ENCODE assay signal across 8 cellular contexts in the genomic region with DNA sequence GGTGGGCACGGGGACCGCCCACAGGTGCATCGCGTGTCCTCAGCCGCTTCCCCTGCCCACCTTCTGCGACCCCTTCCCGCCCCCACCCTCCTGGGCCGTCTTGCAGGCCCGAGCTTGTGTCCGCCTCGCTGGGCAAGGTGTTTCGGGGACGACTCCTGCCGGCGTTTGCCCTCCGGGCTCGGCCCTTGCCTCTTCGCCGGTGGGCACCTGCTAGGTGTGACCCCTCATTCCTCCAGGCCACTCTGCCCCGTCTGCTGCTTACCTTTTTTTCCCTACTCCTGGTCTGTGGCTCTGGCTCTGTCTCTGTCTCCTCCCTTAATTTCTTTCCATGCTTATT.
DNase-seq lines count a peak whose midpoint lies in the region; ATAC-seq, FAIRE-seq and TF ChIP-seq lines count a peak whose summit lies in the region.
"Not testable (repeated sequence)": the region's sequence is repeated elsewhere in the genome, so short reads cannot be mapped to it uniquely, and the experiment has no call there.

No MANE protein-coding gene starts in this region.

- not testable (repeated sequence) for TF ChIP-seq RAD21 in A549 (conservative IDR thresholded peaks at IDR 0.05 in 1 of 2, IDR thresholded peaks at IDR 0.05 in 1 of 2)

- H3K36me3 ChIP-seq in H7 (replicated peaks; ENCODE audit: control insufficient read depth, insufficient read depth, low read length); RWPE2 (ENCODE audit: low read depth); ectodermal cell (ENCODE audit: control insufficient read depth, insufficient read depth, low read length); iPS DF 6.9 (ENCODE audit: control insufficient read depth, insufficient read depth, low read length); spleen: not testable (repeated sequence)

- not testable (repeated sequence) for DNase-seq in A549 (ENCODE audit: low read depth in 1 of 2, low spot score in 1 of 2); H7; RWPE2 (ENCODE audit: low spot score); activated naive CD4-positive, alpha-beta T cell treated with anti-CD3 and anti-CD28 coated beads for 36 hours; iPS DF 6.9 (ENCODE audit: low read depth, low spot score); natural killer cell; spleen

- FAIRE-seq in A549 (lab: Jason Lieb, UNC) = not testable (repeated sequence)

- ATAC-seq in A549 = peak; percentile 6 to 20; a peak in 3 of 6 replicates
- peak; percentile 5; the same call in 2 of the 3 replicates for ATAC-seq in RWPE2 (ENCODE audit: low read depth)
- ATAC-seq in natural killer cell = not testable (repeated sequence)

- TF ChIP-seq EP300 in A549 (IDR thresholded peaks at IDR 0.05) = not testable (repeated sequence)

- H3K4me3 ChIP-seq in A549 = peak overlapping the region; percentile 98
- H3K4me3 ChIP-seq in H7 (ENCODE audit: insufficient read depth, low read depth, low read length) = peak overlapping the region; percentile 49
- H3K4me3 ChIP-seq in RWPE2 (ENCODE audit: severe bottlenecking) = peak overlapping the region; percentile 46
- H3K4me3 ChIP-seq in ectodermal cell (ENCODE audit: insufficient read depth, low read depth, low read length) = peak overlapping the region; percentile 71
- peak overlapping the region; percentile 99; the same call in 1 of the 2 replicates for H3K4me3 ChIP-seq in iPS DF 6.9 (ENCODE audit: low read length)
- peak overlapping the region; percentile 75 to 95 (median 88) for H3K4me3 ChIP-seq in spleen

- H3K4me1 Mint-ChIP-seq in activated naive CD4-positive, alpha-beta T cell treated with anti-CD3 and anti-CD28 coated beads for 36 hours (ENCODE audit: low read depth) = peaks cover 34% of the 10 kb centered on the region
- peaks cover 16 to 42% of the 10 kb centered on the region in 2 donors for H3K4me1 Mint-ChIP-seq in natural killer cell

- H3K9me3 Mint-ChIP-seq in activated naive CD4-positive, alpha-beta T cell treated with anti-CD3 and anti-CD28 coated beads for 36 hours; natural killer cell: not testable (repeated sequence)

- H3K36me3 Mint-ChIP-seq in activated naive CD4-positive, alpha-beta T cell treated with anti-CD3 and anti-CD28 coated beads for 36 hours (ENCODE audit: low read depth); natural killer cell: not testable (repeated sequence)

- not testable (repeated sequence) for H3K27me3 Mint-ChIP-seq in activated naive CD4-positive, alpha-beta T cell treated with anti-CD3 and anti-CD28 coated beads for 36 hours (ENCODE audit: low read depth); natural killer cell (ENCODE audit: low read depth in 2 of 2)

- H3K9me3 ChIP-seq in A549; RWPE2 (ENCODE audit: severe bottlenecking); ectodermal cell (ENCODE audit: control insufficient read depth, low read length); iPS DF 6.9 (ENCODE audit: control insufficient read depth, insufficient read depth, low read length); spleen: not testable (repeated sequence)

- H3K4me3 Mint-ChIP-seq in activated naive CD4-positive, alpha-beta T cell treated with anti-CD3 and anti-CD28 coated beads for 36 hours = peak overlapping the region; percentile 87
- H3K4me3 Mint-ChIP-seq in natural killer cell = peak overlapping the region; percentile 88

- 5% methylated on average over 11 of the region's 20 CpGs for WGBS in A549 (ENCODE audit: missing lambda C conversion rate)
- WGBS in ectodermal cell, 2 experiments = 2% methylated on average over 16 to 19 of the region's 20 CpGs
- WGBS in iPS DF 6.9 (ENCODE audit: insufficient coverage, insufficient read length) = no CpG with 5 or more reads among the region's 20 CpGs
- WGBS in spleen, 5 donors = 2 to 14% (median 6%) methylated on average over 6 to 20 of the region's 20 CpGs; no CpG with 5 or more reads in 1 of the 5 donors

- peaks cover 17% of the 10 kb centered on the region; the same call in 2 of the 3 replicates for H3K4me1 ChIP-seq in A549
- H3K4me1 ChIP-seq in RWPE2 (ENCODE audit: insufficient read depth, poor library complexity, severe bottlenecking); ectodermal cell (ENCODE audit: control insufficient read depth, insufficient read depth, low read length); iPS DF 6.9 (ENCODE audit: control insufficient read depth, insufficient read depth, low read length): not testable (repeated sequence)
- peaks cover 5 to 63% (median 30%) of the 10 kb centered on the region in 6 donors for H3K4me1 ChIP-seq in spleen

- intact Hi-C loops in activated naive CD4-positive, alpha-beta T cell treated with anti-CD3 and anti-CD28 coated beads for 36 hours (cut with micrococcal nuclease) = loop anchor here (5.0 kb wide), 1 partner anchor 57 kb away; no protein-coding TSS in a partner anchor
- intact Hi-C loops in natural killer cell (cut with micrococcal nuclease); spleen (cut with DNase I; ENCODE audit: low total_unique reads): not testable (repeated sequence)

- H3K4me2 ChIP-seq in A549 = peak overlapping the region; percentile 73

- H3K27me3 ChIP-seq in H7 (ENCODE audit: control insufficient read depth, insufficient read depth, low read length); RWPE2 (ENCODE audit: insufficient read depth, poor library complexity, severe bottlenecking); iPS DF 6.9 (ENCODE audit: control insufficient read depth, insufficient read depth, low read length); spleen (replicated peaks in 1 of 7): not testable (repeated sequence)
- peaks cover 40% of the 10 kb centered on the region for H3K27me3 ChIP-seq in ectodermal cell (ENCODE audit: control insufficient read depth, insufficient read depth, low read length, poor library complexity, severe bottlenecking)

- CTCF ChIA-PET in A549 (lab: Yijun Ruan, JAX); activated naive CD4-positive, alpha-beta T cell treated with anti-CD3 and anti-CD28 coated beads for 36 hours (lab: Charles Lee): not testable (repeated sequence)

- not testable (repeated sequence) for TF ChIP-seq POLR2A in A549 (IDR thresholded peaks at IDR 0.05; ENCODE audit: low read length); spleen (IDR thresholded peaks at IDR 0.05)

- TF ChIP-seq CTCF in A549 (IDR thresholded peaks at IDR 0.05); RWPE2 (IDR thresholded peaks at IDR 0.05; ENCODE audit: poor library complexity, severe bottlenecking); natural killer cell (IDR thresholded peaks at IDR 0.05); spleen (IDR thresholded peaks at IDR 0.05 in 8 of 11, conservative IDR thresholded peaks at IDR 0.05 in 3 of 11): not testable (repeated sequence)

- H3K27ac ChIP-seq in A549 = peak overlapping the region; percentile 74 to 92; a peak in 5 of 6 replicates
- H3K27ac ChIP-seq in RWPE2 (ENCODE audit: poor library complexity, severe bottlenecking); ectodermal cell (ENCODE audit: insufficient read depth, low read depth, low read length, poor library complexity, severe bottlenecking); iPS DF 6.9 (ENCODE audit: low read length): not testable (repeated sequence)
- peak overlapping the region in 3 of 8 donors; percentile 83 to 89 (median 88) for H3K27ac ChIP-seq in spleen

- POLR2A ChIA-PET in A549 (lab: Yijun Ruan, JAX) = not testable (repeated sequence)

- not testable (repeated sequence) for H3K27ac Mint-ChIP-seq in activated naive CD4-positive, alpha-beta T cell treated with anti-CD3 and anti-CD28 coated beads for 36 hours
- peak overlapping the region; percentile 82 to 97 for H3K27ac Mint-ChIP-seq in natural killer cell

Comparison
In these comparisons a context has a peak if more than half of its experiments do, and no peak if none do; other contexts are left out.
1. H3K4me3 ChIP-seq: peak in every context shown above with its lines; median percentile 99 in iPS DF 6.9; 98 in A549; 88 in spleen; 71 in ectodermal cell; 49 in H7; 46 in RWPE2.